ENCODE assay signal across 20 cellular contexts in genomic region chr9:33185858-33186257, GRCh38. TPM values are rescaled to one million over a fixed set of nuclear protein-coding genes. Genes with fewer than 3 reads are reported as not detected.
DNase-seq lines count a peak whose midpoint lies in the region; ATAC-seq, FAIRE-seq and TF ChIP-seq lines count a peak whose summit lies in the region.
"Had no signal": no experiment of that assay in that cellular context is flagged by ENCODE, and none has a peak within 500 bp of the region (broad histone marks: within the 10 kb centered on the region; RNA-seq: fewer than 3 reads in every experiment).

No MANE protein-coding gene starts in this region.

- H4K20me1 ChIP-seq in hepatocyte (ENCODE audit: insufficient read depth, poor library complexity, severe bottlenecking) = no peaks in the 10 kb centered on the region

- H3K4me3 ChIP-seq in right atrium auricular region (no peak overlapping the region), hepatocyte (no peak overlapping the region), pancreas (no peak overlapping the region)
- H3K4me3 ChIP-seq: tibial nerve had no signal

- ATAC-seq in left cardiac atrium (no peak), pancreas (peak; percentile 9 to 81 (median 54)), GM18873 (IDR thresholded peaks at IDR 0.05; ENCODE audit: low FRiP score, unreplicated experiment) (no peak)
- ATAC-seq: CD8-positive, alpha-beta T cell; effector memory CD8-positive, alpha-beta T cell had no signal

- TF ChIP-seq CTCF in right atrium auricular region (IDR thresholded peaks at IDR 0.05) (no peak), hepatocyte (IDR thresholded peaks at IDR 0.05; ENCODE audit: poor library complexity) (no peak), pancreas (IDR thresholded peaks at IDR 0.05) (no peak)

- no peaks in the 10 kb centered on the region for H3K36me3 ChIP-seq in right atrium auricular region
- no peaks in the 10 kb centered on the region for H3K36me3 ChIP-seq in hepatocyte (replicated peaks; ENCODE audit: insufficient read depth, low read depth)
- no peaks in the 10 kb centered on the region for H3K36me3 ChIP-seq in pancreas
- H3K36me3 ChIP-seq: tibial nerve had no signal

- H3K9me2 ChIP-seq in hepatocyte (replicated peaks; ENCODE audit: insufficient read depth) = no peaks in the 10 kb centered on the region

- H3K79me2 ChIP-seq in hepatocyte = no peaks in the 10 kb centered on the region

- H3K27ac ChIP-seq in right atrium auricular region = peak overlapping the region; percentile 67 to 82
- H3K27ac ChIP-seq in hepatocyte = peak overlapping the region; percentile 78
- H3K27ac ChIP-seq in pancreas = peak overlapping the region in 2 of 4 donors; percentile 62 to 63

- TF ChIP-seq POLR2A in GM12892 (IDR thresholded peaks at IDR 0.05; ENCODE audit: low read depth, low read length) = no peak

- peak overlapping the region; percentile 7 for H3K4me2 ChIP-seq in hepatocyte

- FAIRE-seq in pancreas (lab: Jason Lieb, UNC) (no peak), GM12892 (lab: Jason Lieb, UNC) (no peak)
- FAIRE-seq: RCC 7860 had no signal

- H3K27me3 ChIP-seq in right atrium auricular region = no peaks in the 10 kb centered on the region
- H3K27me3 ChIP-seq in hepatocyte = no peaks in the 10 kb centered on the region
- H3K27me3 ChIP-seq in pancreas = no peaks in the 10 kb centered on the region
- H3K27me3 ChIP-seq: tibial nerve had no signal

- in situ Hi-C loops in ACHN (cut with HindIII; ENCODE audit: low pct_ligation_motif_present, low pct_unique_long_range_greater_than_20kb, low sequenced_read_pairs) = no loop called here

- H3K4me1 ChIP-seq in right atrium auricular region (peaks cover 0 to 50% of the 10 kb centered on the region in 2 donors), hepatocyte (ENCODE audit: insufficient read depth) (peaks cover 27% of the 10 kb centered on the region), pancreas (peaks cover 0 to 13% (median 0%) of the 10 kb centered on the region in 3 donors)

- no peak overlapping the region for H2AFZ ChIP-seq in hepatocyte

- intact Hi-C loops in left cardiac atrium (cut with DNase I) = no loop called here
- intact Hi-C loops in pancreas (cut with DNase I) = loop anchor here in 1 of 3 donors (10.0 kb wide), 1 partner anchor 59 kb away; the partner anchor contains the start of gene SPINK4

- H3K9me3 ChIP-seq in right atrium auricular region = no peaks in the 10 kb centered on the region
- H3K9me3 ChIP-seq in hepatocyte (ENCODE audit: low read depth) = no peaks in the 10 kb centered on the region
- H3K9me3 ChIP-seq in pancreas = no peaks in the 10 kb centered on the region
- H3K9me3 ChIP-seq: tibial nerve had no signal

- DNase-seq in right atrium auricular region (ENCODE audit: low spot score) (no peak), left cardiac atrium (no peak), hepatocyte (ENCODE audit: low spot score) (peak; percentile 63), pancreas (peak in 1 of 6 donors; percentile 66), ACHN (no peak), GM12892 (ENCODE audit: insufficient read length) (no peak)
- no peak for DNase-seq in stimulated activated CD8-positive, alpha-beta memory T cell treated with anti-CD3 and anti-CD28 coated beads, Interleukin-4, amount 100 ng/mL, for 48 hours
- DNase-seq: activated T-cell treated with anti-CD3 and anti-CD28 coated beads, Interleukin-2, amount 50 U/mL, for 24 hours; CD8-positive, alpha-beta T cell; effector memory CD8-positive, alpha-beta T cell; EL; mesendoderm; MV-4-11; NCI-H2029 treated with DMSO at 0.1 percent for 48 hours; NCI-H748 treated with DMSO at 0.1 percent for 48 hours; stimulated activated CD4-positive, alpha-beta T cell treated with anti-CD3 and anti-CD28 coated beads, Interleukin-2, amount 100 ng/mL, for 48 hours had no signal

- 60% methylated on average over 5 of the region's 5 CpGs for WGBS in hepatocyte (ENCODE audit: low lambda C conversion rate, missing lambda C conversion rate)
- 53 to 61% methylated on average over 5 of the region's 5 CpGs for WGBS in pancreas, 2 donors

RNA-seq across cellular contexts. Expression of gene B4GALT1, which starts 18.7 kb away (rescaled TPM):
- total RNA-seq in right atrium auricular region (10 to 100 TPM; 57.6 to 76.1 TPM), left cardiac atrium (100 to 1,000 TPM in 1 of 2 donors, 10 to 100 TPM in 1; 49.5 to 107 TPM), hepatocyte (76.3 and 78.3 TPM in 2 replicates), pancreas (10 to 100 TPM; 16.1 to 54.2 (median 33.7) TPM)
- polyA plus RNA-seq in hepatocyte (45.6 and 63.9 TPM in 2 replicates), pancreas (10 to 100 TPM in 1 of 2 donors, 1 to 10 TPM in 1; 9.7 to 15.5 TPM)
- polyA plus RNA-seq in GM12892 (2012; ENCODE audit: missing spikeins) = 33.9 TPM

RNA-seq across cellular contexts. Expression of gene SPINK4, which starts 54.1 kb away (rescaled TPM):
- total RNA-seq in right atrium auricular region = not detected
- total RNA-seq in left cardiac atrium = not detected
- not detected in 2 replicates for total RNA-seq in hepatocyte
- 2.2 TPM in 1 of 2 replicates, not detected in the other for polyA plus RNA-seq in hepatocyte
- 1 to 10 TPM in 1 of 6 donors, not detected in 5; 1.4 TPM for total RNA-seq in pancreas
- polyA plus RNA-seq in pancreas = 1 to 10 TPM; 1.5 to 9.2 TPM
- not detected for polyA plus RNA-seq in GM12892 (2012; ENCODE audit: missing spikeins)
- total RNA-seq: CD8-positive, alpha-beta T cell; sciatic nerve; tibial nerve had no signal

Comparison
In these comparisons a context has a peak if more than half of its experiments do, and no peak if none do; other contexts are left out.
1. ATAC-seq: peak in pancreas (4 of 4); none in left cardiac atrium (0 of 2) and GM18873 (single experiment).